In the genomic region with DNA sequence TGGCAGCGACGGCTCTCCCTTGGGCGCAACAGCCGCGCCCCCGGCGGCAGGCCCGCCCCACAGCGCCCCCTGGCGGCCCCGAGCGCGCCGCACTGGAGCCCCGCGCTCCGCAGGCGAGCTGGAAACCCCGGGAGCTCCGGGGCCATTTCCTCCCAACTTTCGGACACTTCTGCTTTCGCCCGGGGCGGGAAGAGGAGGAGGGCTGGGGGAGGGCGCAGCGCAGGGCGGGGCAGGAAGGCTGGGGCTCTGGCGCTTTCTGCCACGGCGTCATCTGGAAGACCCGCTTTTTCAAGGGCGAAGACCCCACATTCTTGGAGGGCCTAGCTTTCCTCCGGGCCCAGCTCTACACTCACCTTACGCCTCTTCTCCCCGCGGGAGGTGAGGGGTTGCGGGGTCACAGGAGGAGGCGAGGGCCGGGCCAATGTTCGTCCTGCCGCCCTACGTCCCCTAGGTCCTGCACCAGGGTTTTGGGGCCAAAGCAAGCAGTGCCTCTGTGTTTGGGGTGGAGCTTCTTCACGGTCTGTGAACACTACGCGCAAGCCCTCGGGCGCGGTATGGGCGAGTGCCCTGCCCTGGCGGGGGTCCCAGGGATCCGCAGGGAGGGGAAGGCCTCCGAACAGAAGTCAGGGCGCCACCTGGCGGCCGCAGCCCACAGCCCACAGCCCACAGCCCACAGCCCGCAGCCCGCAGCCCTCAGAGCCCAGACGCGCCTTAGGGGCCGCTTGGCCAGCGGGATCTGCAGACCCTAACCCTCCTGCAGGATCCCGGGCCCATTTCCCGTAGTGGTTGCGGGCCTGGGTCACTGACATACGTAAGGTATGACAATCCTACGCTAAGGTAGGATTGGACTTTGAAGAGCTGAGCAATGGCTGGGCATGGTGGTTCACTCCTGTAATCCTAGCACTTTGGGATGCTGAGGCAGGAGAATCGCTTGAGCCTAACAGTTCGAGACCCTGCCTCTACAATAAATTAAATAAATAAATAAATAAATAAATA, we compare ENCODE assay signal across 9 cellular contexts. TPM values are rescaled to one million over a fixed set of nuclear protein-coding genes. Genes with fewer than 3 reads are reported as not detected.
DNase-seq lines count a peak whose midpoint lies in the region; ATAC-seq and TF ChIP-seq lines count a peak whose summit lies in the region.
"Had no signal": no experiment of that assay in that cellular context is flagged by ENCODE, and none has a peak within 500 bp of the region (broad histone marks: within the 10 kb centered on the region; RNA-seq: fewer than 3 reads in every experiment).

No MANE protein-coding gene starts in this region.

- H3K9me3 Mint-ChIP-seq in chondrocyte (ENCODE audit: low read depth), result no peaks in the 10 kb centered on the region

- no peaks in the 10 kb centered on the region for H3K27me3 Mint-ChIP-seq in chondrocyte (ENCODE audit: low read depth)

- H3K4me1 Mint-ChIP-seq in chondrocyte (ENCODE audit: low read depth), result peaks cover 5% of the 10 kb centered on the region

- ATAC-seq in GM19025 (IDR thresholded peaks at IDR 0.05; ENCODE audit: low read depth, unreplicated experiment) (peak; percentile 78), HG03342 (IDR thresholded peaks at IDR 0.05; ENCODE audit: unreplicated experiment) (peak; percentile 77)

- peak overlapping the region; percentile 95 for H3K27ac Mint-ChIP-seq in chondrocyte (ENCODE audit: unreplicated experiment)

- DNase-seq in AG20443 (ENCODE audit: low spot score), result peak; percentile 96
- DNase-seq in NCI-H446 (lab: John Stamatoyannopoulos, UW), result peak; percentile 87 to 98
- peak; percentile 70 to 76 for DNase-seq in activated CD4-positive, alpha-beta T cell treated with anti-CD3 and anti-CD28 coated beads for 24 hours (ENCODE audit: low read depth in 2 of 2)
- peak; percentile 97 for DNase-seq in chondrocyte (ENCODE audit: low spot score)
- peak; percentile 92 for DNase-seq in kidney tubule cell (ENCODE audit: low spot score)
- peak; percentile 48 to 71 for DNase-seq in stimulated activated CD4-positive, alpha-beta T cell treated with anti-CD3 and anti-CD28 coated beads, Interleukin-1b, Interleukin-23, amount 100 ng/mL, for 1 hour (ENCODE audit: low read depth in 2 of 2)

- TF ChIP-seq CTCF in chondrocyte (IDR thresholded peaks at IDR 0.05), result peak; percentile 81

- H3K4me3 Mint-ChIP-seq in chondrocyte (ENCODE audit: unreplicated experiment), result peak overlapping the region; percentile 87

- H3K36me3 Mint-ChIP-seq in chondrocyte (ENCODE audit: low read depth), result no peaks in the 10 kb centered on the region

RNA-seq across cellular contexts. Expression of a gene that starts 31.1 kb away (rescaled TPM):
- 0.18 to 0.22 TPM in 2 of 3 replicates, not detected in the other for total RNA-seq in chondrocyte
- total RNA-seq: T-helper 1 cell treated with Interleukin-12 subunit alpha and Interleukin-12 subunit beta and Interleukin-4 antibody, amounts not matched to agents 30 ng/mL and 1 ng/mL, for 36 hours had no signal

RNA-seq across cellular contexts. Expression of a gene that starts 31.2 kb away (rescaled TPM):
- total RNA-seq in chondrocyte, result 0.17 to 0.28 TPM in 2 of 3 replicates, not detected in the other
- total RNA-seq: T-helper 1 cell treated with Interleukin-12 subunit alpha and Interleukin-12 subunit beta and Interleukin-4 antibody, amounts not matched to agents 30 ng/mL and 1 ng/mL, for 36 hours had no signal

Comparison
In these comparisons a context has a peak if more than half of its experiments do, and no peak if none do; other contexts are left out.
1. Peak in every context shown above with its lines: DNase-seq and ATAC-seq.